Comparison of ENCODE assay signal across 25 cellular contexts in genomic region chr15:48634934-48635333, GRCh38. TPM values are rescaled to one million over a fixed set of nuclear protein-coding genes. Genes with fewer than 3 reads are reported as not detected.
DNase-seq lines count a peak whose midpoint lies in the region; ATAC-seq, FAIRE-seq and TF ChIP-seq lines count a peak whose summit lies in the region.
"Had no signal": no experiment of that assay in that cellular context is flagged by ENCODE, and none has a peak within 500 bp of the region (broad histone marks: within the 10 kb centered on the region; RNA-seq: fewer than 3 reads in every experiment).

No MANE protein-coding gene starts in this region.

- peaks cover 40 to 57% of the 10 kb centered on the region in 2 experiments for H3K36me3 ChIP-seq in SK-N-SH (replicated peaks in 1 of 2; ENCODE audit: control insufficient read depth in 1 of 2, insufficient read depth in 2 of 2, low read length in 1 of 2)
- H3K36me3 ChIP-seq in esophagus muscularis mucosa, result no peaks in the 10 kb centered on the region
- peaks cover 48% of the 10 kb centered on the region for H3K36me3 ChIP-seq in osteoblast (ENCODE audit: insufficient read depth, low read length)
- H3K36me3 ChIP-seq: right atrium auricular region had no signal

- TF ChIP-seq POLR2A in esophagus muscularis mucosa (IDR thresholded peaks at IDR 0.05; ENCODE audit: low read depth), result no peak
- no peak for TF ChIP-seq POLR2A in GM12892 (IDR thresholded peaks at IDR 0.05; ENCODE audit: low read depth, low read length)

- H3K4me2 ChIP-seq in SK-N-SH (peak overlapping the region; percentile 54; the same call in 1 of the 2 replicates), osteoblast (ENCODE audit: insufficient read depth, low read length) (peak overlapping the region; percentile 2)

- DNase-seq in EH (ENCODE audit: low read depth) (peak; percentile 90), SK-N-SH (no peak), esophagus muscularis mucosa (ENCODE audit: extremely low spot score) (no peak), osteoblast (ENCODE audit: insufficient read length, low spot score, missing footprints) (peak; percentile 13), GM12892 (ENCODE audit: insufficient read length) (no peak)
- DNase-seq in activated CD8-positive, alpha-beta T cell treated with anti-CD3 and anti-CD28 coated beads for 36 hours, result no peak
- no peak for DNase-seq in activated naive CD4-positive, alpha-beta T cell treated with anti-CD3 and anti-CD28 coated beads, Interleukin-2, amount 50 U/mL, for 16 hours
- DNase-seq: activated CD4-positive, alpha-beta T cell treated with anti-CD3 and anti-CD28 coated beads for 1 hour; activated T-cell treated with anti-CD3 and anti-CD28 coated beads, Interleukin-2, amount 50 U/mL, for 1 hour; effector CD8-positive, alpha-beta T cell; head of caudate nucleus; Kasumi-1; mammary epithelial cell; NCI-H1694 treated with DMSO at 0.1 percent for 48 hours; NCI-H2171 treated with DMSO at 0.1 percent for 48 hours; NCI-H526; occipital lobe; stimulated activated CD4-positive, alpha-beta T cell treated with anti-CD3 and anti-CD28 coated beads, Interleukin-15, amount 100 ng/mL, for 24 hours; stimulated activated CD8-positive, alpha-beta memory T cell treated with anti-CD3 and anti-CD28 coated beads, Interleukin-4, amount 100 ng/mL, for 48 hours had no signal

- H3K4me1 Mint-ChIP-seq in activated CD8-positive, alpha-beta T cell treated with anti-CD3 and anti-CD28 coated beads for 36 hours (ENCODE audit: low read depth), result peaks cover 4% of the 10 kb centered on the region

- H3K4me3 ChIP-seq in SK-N-SH (ENCODE audit: low read depth in 2 of 2, low read length in 1 of 2) (0 out of 4 replicates have a peak overlapping the region, but pooled peaks of 1 of the 2 experiments have one; percentile 2), esophagus muscularis mucosa (no peak overlapping the region), osteoblast (ENCODE audit: insufficient read depth, low read length) (no peak overlapping the region)
- H3K4me3 ChIP-seq: right atrium auricular region had no signal

- no peaks in the 10 kb centered on the region for H3K9me3 Mint-ChIP-seq in activated CD8-positive, alpha-beta T cell treated with anti-CD3 and anti-CD28 coated beads for 36 hours

- CTCF ChIA-PET in SK-N-SH (lab: Yijun Ruan, JAX), result no interaction called here
- CTCF ChIA-PET in activated CD8-positive, alpha-beta T cell treated with anti-CD3 and anti-CD28 coated beads for 36 hours (lab: Charles Lee), result no interaction called here

- H3K79me2 ChIP-seq in SK-N-SH (ENCODE audit: insufficient read depth) (peaks cover 100% of the 10 kb centered on the region), osteoblast (ENCODE audit: insufficient read depth, low read length) (peaks cover 100% of the 10 kb centered on the region)

- no peaks in the 10 kb centered on the region for H3K27me3 Mint-ChIP-seq in activated CD8-positive, alpha-beta T cell treated with anti-CD3 and anti-CD28 coated beads for 36 hours

- POLR2A ChIA-PET in SK-N-SH (lab: Yijun Ruan, JAX), result no interaction called here
- POLR2A ChIA-PET in activated CD8-positive, alpha-beta T cell treated with anti-CD3 and anti-CD28 coated beads for 36 hours (lab: Charles Lee), result no interaction called here

- H3K9me2 ChIP-seq in SK-N-SH, result no peaks in the 10 kb centered on the region

- no peak for TF ChIP-seq RAD21 in SK-N-SH (IDR thresholded peaks at IDR 0.05; ENCODE audit: low read length)

- ATAC-seq in HG02870 (IDR thresholded peaks at IDR 0.05; ENCODE audit: unreplicated experiment), result no peak
- no peak for ATAC-seq in activated CD8-positive, alpha-beta T cell treated with anti-CD3 and anti-CD28 coated beads for 36 hours
- ATAC-seq: esophagus mucosa had no signal

- H3K36me3 Mint-ChIP-seq in activated CD8-positive, alpha-beta T cell treated with anti-CD3 and anti-CD28 coated beads for 36 hours (ENCODE audit: low read depth), result no peaks in the 10 kb centered on the region

- peak overlapping the region; percentile 43; the same call in 1 of the 2 replicates for H3K9ac ChIP-seq in SK-N-SH

- TF ChIP-seq CTCF in SK-N-SH (IDR thresholded peaks at IDR 0.05) (no peak), esophagus muscularis mucosa (IDR thresholded peaks at IDR 0.05) (no peak), osteoblast (IDR thresholded peaks at IDR 0.05; ENCODE audit: extremely low read depth, low read depth, low read length) (no peak)
- TF ChIP-seq CTCF in activated CD8-positive, alpha-beta T cell treated with anti-CD3 and anti-CD28 coated beads for 36 hours (IDR thresholded peaks at IDR 0.05), result no peak

- H3K4me1 ChIP-seq in SK-N-SH (ENCODE audit: control insufficient read depth in 1 of 2, insufficient read depth in 2 of 2, low read depth in 1 of 2, low read length in 1 of 2) (peaks cover 4 to 51% of the 10 kb centered on the region in 2 experiments), esophagus muscularis mucosa (peaks cover 3 to 98% (median 89%) of the 10 kb centered on the region in 4 donors), osteoblast (ENCODE audit: insufficient read depth, low read length) (peaks cover 83% of the 10 kb centered on the region)

- H3K27ac Mint-ChIP-seq in activated CD8-positive, alpha-beta T cell treated with anti-CD3 and anti-CD28 coated beads for 36 hours, result no peak overlapping the region

- H3K9me3 ChIP-seq in SK-N-SH (no peaks in the 10 kb centered on the region), esophagus muscularis mucosa (no peaks in the 10 kb centered on the region), osteoblast (ENCODE audit: low read depth, low read length) (no peaks in the 10 kb centered on the region)
- H3K9me3 ChIP-seq: right atrium auricular region had no signal

- TF ChIP-seq EP300 in SK-N-SH (IDR thresholded peaks at IDR 0.05; ENCODE audit: borderline replicate concordance in 1 of 2, low read depth in 1 of 2, low read length in 1 of 2), result 0 out of 4 replicates have a peak, but pooled peaks of 1 of the 2 experiments have one; percentile 43
- TF ChIP-seq EP300 in esophagus muscularis mucosa (IDR thresholded peaks at IDR 0.05), result no peak

- 37% methylated on average over 2 of the region's 2 CpGs for WGBS in SK-N-SH (ENCODE audit: low lambda C conversion rate)
- 63% methylated on average over 2 of the region's 2 CpGs for WGBS in esophagus muscularis mucosa

- H3K4me3 Mint-ChIP-seq in activated CD8-positive, alpha-beta T cell treated with anti-CD3 and anti-CD28 coated beads for 36 hours, result no peak overlapping the region

- H2AFZ ChIP-seq in SK-N-SH (ENCODE audit: low read depth) (no peak overlapping the region), osteoblast (ENCODE audit: low read length) (no peak overlapping the region)

- H3K27me3 ChIP-seq in SK-N-SH (ENCODE audit: insufficient read depth) (no peaks in the 10 kb centered on the region), esophagus muscularis mucosa (no peaks in the 10 kb centered on the region), osteoblast (ENCODE audit: insufficient read depth, low read length) (no peaks in the 10 kb centered on the region)
- H3K27me3 ChIP-seq: right atrium auricular region had no signal

- H4K20me1 ChIP-seq in SK-N-SH (ENCODE audit: insufficient read depth), result peaks cover 54% of the 10 kb centered on the region
- H4K20me1 ChIP-seq in osteoblast (ENCODE audit: insufficient read depth, low read length), result peaks cover 27% of the 10 kb centered on the region

- peak overlapping the region; percentile 72 to 89; a peak in 3 of 4 replicates for H3K27ac ChIP-seq in SK-N-SH (ENCODE audit: low read depth in 2 of 2, low read length in 1 of 2)
- peak overlapping the region in 3 of 4 donors; percentile 4 to 25 (median 20) for H3K27ac ChIP-seq in esophagus muscularis mucosa (replicated peaks in 1 of 4)
- peak overlapping the region; percentile 70 for H3K27ac ChIP-seq in osteoblast (ENCODE audit: low read depth, low read length)
- H3K27ac ChIP-seq: C4-2B, right atrium auricular region had no signal

- intact Hi-C loops in esophagus muscularis mucosa (cut with DNase I), result loop anchor here (5.0 kb wide), 1 partner anchor 98 kb away; no protein-coding TSS in a partner anchor
- intact Hi-C loops in activated CD8-positive, alpha-beta T cell treated with anti-CD3 and anti-CD28 coated beads for 36 hours (cut with micrococcal nuclease), result no loop called here

- no peak for FAIRE-seq in GM12892 (lab: Jason Lieb, UNC)
- FAIRE-seq: D721Med, G401.6 had no signal

- H3F3A ChIP-seq in SK-N-SH (replicated peaks; ENCODE audit: insufficient read depth), result peaks cover 76% of the 10 kb centered on the region

TF ChIP-seq in SK-N-SH, 30 proteins besides CTCF, POLR2A, EP300 and RAD21 (continues in another document):
- TF ChIP-seq NRF1 (IDR thresholded peaks at IDR 0.05; ENCODE audit: low read depth, low read length) (no peak), USF1 (IDR thresholded peaks at IDR 0.05; ENCODE audit: borderline replicate concordance, low read depth) (no peak), FOXM1 (IDR thresholded peaks at IDR 0.05; ENCODE audit: low read depth) (no peak), JUND (IDR thresholded peaks at IDR 0.05) (peak; percentile 62), SMC3 (IDR thresholded peaks at IDR 0.05; ENCODE audit: low read depth, low read length) (no peak), NFIC (IDR thresholded peaks at IDR 0.05; ENCODE audit: borderline replicate concordance) (no peak), MAX (IDR thresholded peaks at IDR 0.05; ENCODE audit: low read depth) (peak; percentile 30; the same call in 1 of the 2 replicates), MEF2A (IDR thresholded peaks at IDR 0.05; ENCODE audit: borderline replicate concordance, low read depth) (peak; percentile 78), SIN3A (IDR thresholded peaks at IDR 0.05; ENCODE audit: borderline replicate concordance, low read depth, low read length) (0 out of 2 replicates have a peak, but pooled peaks have one; percentile 41), TCF12 (IDR thresholded peaks at IDR 0.05) (peak; percentile 73), GABPA (IDR thresholded peaks at IDR 0.05; ENCODE audit: low read depth) (no peak), FOSL2 (IDR thresholded peaks at IDR 0.05; ENCODE audit: borderline replicate concordance, low read depth) (peak; percentile 35; the same call in 1 of the 2 replicates)

RNA-seq across cellular contexts. Expression of gene FBN1, which starts 10.6 kb away (rescaled TPM):
- 248 and 298 TPM in 2 replicates for polyA plus RNA-seq in SK-N-SH (2012; rRNA removed)
- 185 and 239 TPM in 2 replicates for polyA plus RNA-seq in SK-N-SH (2012; cell fraction: cytosol; rRNA removed)
- 255 and 545 TPM in 2 replicates for polyA plus RNA-seq in SK-N-SH (2012; cell fraction: nucleus; rRNA removed)
- total RNA-seq in esophagus muscularis mucosa (100 to 1,000 TPM; 159 to 253 (median 226) TPM), osteoblast (1,453 and 1,556 TPM in 2 replicates)
- 4.9 TPM for polyA plus RNA-seq in GM12892 (2012; ENCODE audit: missing spikeins)
- total RNA-seq in activated CD8-positive, alpha-beta T cell treated with anti-CD3 and anti-CD28 coated beads for 36 hours, result under 1 TPM; 0.38 to 0.49 TPM

Comparison
In these comparisons a context has a peak if more than half of its experiments do, and no peak if none do; other contexts are left out.
1. DNase-seq: peak in EH (single experiment) and osteoblast (single experiment); none in SK-N-SH (single experiment), esophagus muscularis mucosa (single experiment), GM12892 (single experiment), activated CD8-positive, alpha-beta T cell treated with anti-CD3 and anti-CD28 coated beads for 36 hours (single experiment) and activated naive CD4-positive, alpha-beta T cell treated with anti-CD3 and anti-CD28 coated beads, Interleukin-2, amount 50 U/mL, for 16 hours (single experiment).
2. H3K27ac ChIP-seq: peak in every context shown above with its lines; median percentile 80 in SK-N-SH; 70 in osteoblast; 20 in esophagus muscularis mucosa.
3. RNA of gene FBN1, which starts 10.6 kb away (total RNA-seq): 1,453 to 1,556 TPM in osteoblast and 159 to 253 TPM in esophagus muscularis mucosa; 0.38 to 0.49 TPM in activated CD8-positive, alpha-beta T cell treated with anti-CD3 and anti-CD28 coated beads for 36 hours; every median in the first group is over 100 times any median in the second.